In genomic region chr16:11913425-11914079, GRCh38 we compare ENCODE assay signal across 8 cellular contexts. TPM values are rescaled to one million over a fixed set of nuclear protein-coding genes. Genes with fewer than 3 reads are reported as not detected.
DNase-seq lines count a peak whose midpoint lies in the region; ATAC-seq, FAIRE-seq and TF ChIP-seq lines count a peak whose summit lies in the region.

No MANE protein-coding gene starts in this region.

- H3K27me3 ChIP-seq in thoracic aorta (replicated peaks; ENCODE audit: insufficient read depth), result no peaks in the 10 kb centered on the region

- peak overlapping the region; percentile 63 to 77 for H3K9ac ChIP-seq in kidney (ENCODE audit: low read length in 2 of 2)

- peaks cover 15 to 18% of the 10 kb centered on the region in 2 donors for H3K4me1 ChIP-seq in kidney (ENCODE audit: control insufficient read depth in 1 of 2, insufficient read depth in 1 of 2, low read depth in 1 of 2, low read length in 2 of 2)
- H3K4me1 ChIP-seq in thoracic aorta (ENCODE audit: control insufficient read depth in 1 of 2, low read depth in 2 of 2), result peaks cover 39 to 60% of the 10 kb centered on the region in 2 donors

- H3K36me3 ChIP-seq in kidney (ENCODE audit: control insufficient read depth in 1 of 2, insufficient read depth in 2 of 2, low read length in 2 of 2) (no peaks in the 10 kb centered on the region), thoracic aorta (no peaks in the 10 kb centered on the region)

- H3K27ac ChIP-seq in kidney (ENCODE audit: low read depth in 2 of 2, low read length in 2 of 2) (peak overlapping the region; percentile 35 to 77), thoracic aorta (no peak overlapping the region)

- no peak for TF ChIP-seq CTCF in kidney (IDR thresholded peaks at IDR 0.05; ENCODE audit: borderline replicate concordance, extremely low read depth, insufficient read depth)
- TF ChIP-seq CTCF in thoracic aorta (IDR thresholded peaks at IDR 0.05), result no peak

- FAIRE-seq in kidney (lab: Jason Lieb, UNC), result no peak

- DNase-seq in A172 (ENCODE audit: low spot score) (peak; percentile 54), HPDE6-E6E7 (ENCODE audit: extremely low spot score) (peak; percentile 19), kidney (no peak), thoracic aorta (ENCODE audit: low spot score) (no peak), HCEC 1CT (no peak), retina (no peak)
- DNase-seq in activated gamma-delta T cell treated with anti-CD3 and anti-CD28 coated beads, Interleukin-2, amount 50 U/mL, for 16 hours (ENCODE audit: low read depth), result peak; percentile 19

- ATAC-seq in thoracic aorta (ENCODE audit: insufficient number of reproducible peaks, low FRiP score, low read depth) (no peak), HG02798 (IDR thresholded peaks at IDR 0.05; ENCODE audit: poor library complexity, unreplicated experiment) (no peak)

- H3K9me3 ChIP-seq in kidney (ENCODE audit: control insufficient read depth in 1 of 2, low read length in 2 of 2), result no peaks in the 10 kb centered on the region
- no peaks in the 10 kb centered on the region for H3K9me3 ChIP-seq in thoracic aorta

- intact Hi-C loops in kidney (cut with DNase I), result no loop called here

- H3K4me3 ChIP-seq in kidney (ENCODE audit: low read length in 2 of 2) (peak overlapping the region; percentile 80 to 86), thoracic aorta (peak overlapping the region; percentile 91)

RNA-seq across cellular contexts. Expression of gene GSPT1, which starts 2.2 kb away (rescaled TPM):
- 124 and 161 TPM in 2 replicates for total RNA-seq in A172 (2014; rRNA removed; shearing (Covaris generic))
- total RNA-seq in kidney (99.0 TPM), thoracic aorta (10 to 100 TPM; 50.4 to 81.1 TPM)
- polyA plus RNA-seq in kidney (ENCODE audit: insufficient read depth, low read depth, low replicate concordance), result 48.3 TPM

RNA-seq across cellular contexts. Expression of gene NPIPB2, which starts 28.3 kb away (rescaled TPM):
- total RNA-seq in A172 (2014; rRNA removed; shearing (Covaris generic)), result 5.1 TPM in 1 of 2 replicates, not detected in the other
- total RNA-seq in kidney, result 12.4 TPM
- polyA plus RNA-seq in kidney (ENCODE audit: insufficient read depth, low read depth, low replicate concordance), result 4.9 TPM
- total RNA-seq in thoracic aorta, result 10 to 100 TPM in 1 of 2 donors, 1 to 10 TPM in 1; 9.9 to 18.5 TPM

RNA-seq across cellular contexts. Expression of gene TNFRSF17, which starts 51.5 kb away (rescaled TPM):
- total RNA-seq in A172 (2014; rRNA removed; shearing (Covaris generic)), result not detected in 2 replicates
- total RNA-seq in kidney (3.0 TPM), thoracic aorta (not detected)
- polyA plus RNA-seq in kidney (ENCODE audit: insufficient read depth, low read depth, low replicate concordance), result not detected

Comparison
In these comparisons a context has a peak if more than half of its experiments do, and no peak if none do; other contexts are left out.
1. DNase-seq: peak in A172 (single experiment), HPDE6-E6E7 (single experiment) and activated gamma-delta T cell treated with anti-CD3 and anti-CD28 coated beads, Interleukin-2, amount 50 U/mL, for 16 hours (single experiment); none in kidney (single experiment), thoracic aorta (single experiment), HCEC 1CT (single experiment) and retina (single experiment).
2. H3K27ac ChIP-seq: peak in kidney (2 of 2); none in thoracic aorta (0 of 2).